ENCODE assay signal across 11 cellular contexts in the genomic region with DNA sequence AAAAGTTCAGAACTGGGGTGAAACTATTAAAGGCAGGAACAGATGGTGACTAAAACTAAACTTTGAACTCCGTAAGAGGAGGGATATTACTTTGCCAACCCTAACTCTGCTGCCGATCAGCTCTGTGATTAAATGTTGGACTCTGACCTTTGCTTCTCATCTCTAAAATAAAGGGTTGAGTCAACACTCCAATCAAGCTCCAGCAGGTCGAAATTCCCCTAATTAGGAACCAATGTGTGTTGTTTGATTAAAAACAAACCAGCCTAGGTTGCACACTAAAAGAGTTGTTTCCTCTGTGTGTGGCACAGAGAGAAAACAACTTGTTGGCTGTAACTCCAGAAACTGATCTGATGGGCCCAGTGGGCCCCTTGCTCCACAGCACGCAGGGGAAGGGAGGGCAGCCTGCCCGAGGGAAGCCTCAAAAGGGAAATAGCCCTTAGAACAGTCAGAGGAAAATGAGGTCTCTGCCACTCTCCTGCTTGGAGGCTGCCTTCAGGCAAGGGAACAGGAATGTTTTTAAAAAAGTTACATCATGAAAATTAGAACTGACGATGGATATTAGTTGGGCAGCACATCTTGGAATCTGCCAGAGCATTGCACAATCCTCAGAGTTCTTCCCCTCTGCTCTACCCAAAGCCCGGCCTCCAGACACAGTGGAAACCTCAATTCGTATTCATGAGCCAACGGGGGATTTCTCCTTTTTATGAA.
DNase-seq lines count a peak whose midpoint lies in the region; ATAC-seq and TF ChIP-seq lines count a peak whose summit lies in the region.
"Had no signal": no experiment of that assay in that cellular context is flagged by ENCODE, and none has a peak within 500 bp of the region (broad histone marks: within the 10 kb centered on the region; RNA-seq: fewer than 3 reads in every experiment).

No MANE protein-coding gene starts in this region.

- H3K27me3 ChIP-seq in heart right ventricle (peaks cover 0 to 6% (median 0%) of the 10 kb centered on the region in 7 donors), sigmoid colon (no peaks in the 10 kb centered on the region)

- no peak overlapping the region for H3K4me3 Mint-ChIP-seq in activated T-cell treated with anti-CD3 and anti-CD28 coated beads, Interleukin-2, amount 50 U/mL, for 24 hours
- H3K4me3 Mint-ChIP-seq: neural crest cell had no signal

- ATAC-seq in heart right ventricle: peak in 7 of 8 donors; percentile 24 to 83 (median 53)
- ATAC-seq in GM19452 (IDR thresholded peaks at IDR 0.05; ENCODE audit: unreplicated experiment): no peak

- peak overlapping the region in 3 of 10 donors; percentile 2 to 31 (median 9) for H3K27ac ChIP-seq in heart right ventricle
- H3K27ac ChIP-seq in sigmoid colon: peak overlapping the region; percentile 62 to 81 (median 70)

- H3K9me3 ChIP-seq in heart right ventricle (no peaks in the 10 kb centered on the region), sigmoid colon (no peaks in the 10 kb centered on the region)

- intact Hi-C loops in heart right ventricle (cut with DNase I) (no loop called here), sigmoid colon (cut with DNase I) (no loop called here)

- no peak overlapping the region for H3K27ac Mint-ChIP-seq in activated T-cell treated with anti-CD3 and anti-CD28 coated beads, Interleukin-2, amount 50 U/mL, for 24 hours

- H3K36me3 Mint-ChIP-seq in activated T-cell treated with anti-CD3 and anti-CD28 coated beads, Interleukin-2, amount 50 U/mL, for 24 hours (ENCODE audit: low read depth): no peaks in the 10 kb centered on the region

- H3K4me1 Mint-ChIP-seq in activated T-cell treated with anti-CD3 and anti-CD28 coated beads, Interleukin-2, amount 50 U/mL, for 24 hours (ENCODE audit: low read depth): no peaks in the 10 kb centered on the region
- H3K4me1 Mint-ChIP-seq: neural crest cell had no signal

- no peaks in the 10 kb centered on the region for H3K9me3 Mint-ChIP-seq in activated T-cell treated with anti-CD3 and anti-CD28 coated beads, Interleukin-2, amount 50 U/mL, for 24 hours

- TF ChIP-seq CTCF in WI38 (IDR thresholded peaks at IDR 0.05; ENCODE audit: low read depth, low read length) (no peak), heart right ventricle (IDR thresholded peaks at IDR 0.05) (no peak), sigmoid colon (IDR thresholded peaks at IDR 0.05) (no peak)

- peaks cover 2% of the 10 kb centered on the region for H3K27me3 Mint-ChIP-seq in activated T-cell treated with anti-CD3 and anti-CD28 coated beads, Interleukin-2, amount 50 U/mL, for 24 hours

- no peak for TF ChIP-seq POLR2A in sigmoid colon (IDR thresholded peaks at IDR 0.05)

- H3K36me3 ChIP-seq in heart right ventricle (no peaks in the 10 kb centered on the region), sigmoid colon (no peaks in the 10 kb centered on the region)

- H3K4me1 ChIP-seq in heart right ventricle (peaks cover 0 to 5% (median 0%) of the 10 kb centered on the region in 9 donors), sigmoid colon (peaks cover 0 to 24% (median 15%) of the 10 kb centered on the region in 4 donors)

- TF ChIP-seq EP300 in sigmoid colon (IDR thresholded peaks at IDR 0.05): no peak

- 59 to 71% methylated on average over 9 of the region's 9 CpGs for WGBS in heart right ventricle, 2 donors
- 19 to 56% methylated on average over 9 of the region's 9 CpGs for WGBS in sigmoid colon, 2 donors

- peak; percentile 52 for DNase-seq in GM04503 (ENCODE audit: low read depth)
- DNase-seq in heart right ventricle: no peak
- peak; percentile 75 for DNase-seq in sigmoid colon
- DNase-seq in anterior cingulate cortex (lab: John Stamatoyannopoulos, UW): no peak
- no peak for DNase-seq in NOMO-1 treated with dmso at 0.1 percent for 144 hours (lab: John Stamatoyannopoulos, UW; ENCODE audit: unreplicated experiment)
- DNase-seq in activated T-cell treated with anti-CD3 and anti-CD28 coated beads, Interleukin-2, amount 50 U/mL, for 24 hours: no peak
- DNase-seq: activated CD4-positive, alpha-beta T cell treated with anti-CD3 and anti-CD28 coated beads, Interleukin-2, amount 50 U/mL, for 4 hours; NK-92 treated with Interleukin-12 subunit alpha and Interleukin-12 subunit beta, amount 100 ng/mL, for 24 hours had no signal

- H3K4me3 ChIP-seq in WI38 (ENCODE audit: low read depth, low read length) (peak overlapping the region; percentile 35), heart right ventricle (no peak overlapping the region), sigmoid colon (no peak overlapping the region)

Comparison
In these comparisons a context has a peak if more than half of its experiments do, and no peak if none do; other contexts are left out.
1. DNase-seq: peak in GM04503 (single experiment) and sigmoid colon (single experiment); none in heart right ventricle (0 of 2), anterior cingulate cortex (0 of 58), NOMO-1 treated with dmso at 0.1 percent for 144 hours (single experiment) and activated T-cell treated with anti-CD3 and anti-CD28 coated beads, Interleukin-2, amount 50 U/mL, for 24 hours (single experiment).